Comparison of ENCODE assay signal across 20 cellular contexts in the genomic region with DNA sequence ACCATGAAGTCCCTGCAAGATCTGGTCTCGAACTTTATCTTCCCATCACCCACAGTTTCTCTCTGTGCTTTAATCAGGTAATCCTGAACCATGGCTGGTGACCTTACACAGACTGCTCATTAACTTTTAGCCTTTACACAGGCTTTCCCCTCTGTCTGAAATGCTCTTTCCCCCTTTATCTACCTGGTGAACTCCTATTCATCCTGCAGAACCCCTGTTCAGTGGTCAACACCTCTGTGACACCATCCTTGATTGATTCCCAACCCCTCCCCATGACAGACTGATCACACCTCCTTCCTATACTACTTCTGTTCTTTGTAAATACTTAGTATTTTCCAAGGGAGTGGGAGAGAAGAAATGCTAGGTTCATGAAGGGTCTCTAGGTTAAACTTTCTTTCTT.
"Had no signal": no experiment of that assay in that cellular context is flagged by ENCODE, and none has a peak within 500 bp of the region (broad histone marks: within the 10 kb centered on the region; RNA-seq: fewer than 3 reads in every experiment).

No MANE protein-coding gene starts in this region.

- H3K27ac Mint-ChIP-seq: dendritic cell treated with granulocyte-macrophage colony-stimulating factor and Interleukin-4, amounts not matched to agents 40 ng/mL and 50 ng/mL, for 4 days; effector memory CD8-positive, alpha-beta T cell; endodermal cell; naive thymus-derived CD4-positive, alpha-beta T cell had no signal

- H3K4me1 ChIP-seq: colonic mucosa, foreskin keratinocyte, heart right ventricle, left lung, lower lobe of right lung had no signal

- H3K36me3 Mint-ChIP-seq: naive thymus-derived CD4-positive, alpha-beta T cell had no signal

- DNase-seq: colonic mucosa; cortex of kidney; effector CD8-positive, alpha-beta T cell; effector memory CD8-positive, alpha-beta T cell; endodermal cell; foreskin keratinocyte; glutamatergic neuron; head of caudate nucleus; heart right ventricle; hippocampal formation; left cardiac atrium; left lung; left ventricle myocardium superior; lower lobe of right lung; mesenchymal stem cell; midbrain; naive thymus-derived CD4-positive, alpha-beta T cell had no signal

- H3K9me3 Mint-ChIP-seq: dendritic cell treated with granulocyte-macrophage colony-stimulating factor and Interleukin-4, amounts not matched to agents 40 ng/mL and 50 ng/mL, for 4 days; effector memory CD8-positive, alpha-beta T cell; endodermal cell; naive thymus-derived CD4-positive, alpha-beta T cell had no signal

- H3K4me3 ChIP-seq: colonic mucosa, esophagus muscularis mucosa, gastroesophageal sphincter, heart right ventricle, left lung, lower lobe of right lung had no signal

- ATAC-seq: effector memory CD8-positive, alpha-beta T cell; foreskin keratinocyte; gastroesophageal sphincter; heart right ventricle; left cardiac atrium; left lung; left ventricle myocardium superior; lower lobe of right lung; naive thymus-derived CD4-positive, alpha-beta T cell had no signal

- H3K9me3 ChIP-seq: colonic mucosa, esophagus muscularis mucosa, gastroesophageal sphincter, heart right ventricle, left lung, lower lobe of right lung had no signal

- H3K4me3 Mint-ChIP-seq: dendritic cell treated with granulocyte-macrophage colony-stimulating factor and Interleukin-4, amounts not matched to agents 40 ng/mL and 50 ng/mL, for 4 days; effector memory CD8-positive, alpha-beta T cell; endodermal cell; naive thymus-derived CD4-positive, alpha-beta T cell had no signal

- H3K27ac ChIP-seq: colonic mucosa, esophagus muscularis mucosa, foreskin keratinocyte, heart right ventricle, left lung, lower lobe of right lung had no signal

- H3K36me3 ChIP-seq: colonic mucosa, esophagus muscularis mucosa, gastroesophageal sphincter, heart right ventricle, left lung, lower lobe of right lung had no signal

- H3K27me3 ChIP-seq: colonic mucosa, esophagus muscularis mucosa, gastroesophageal sphincter, heart right ventricle, left lung had no signal
